In genomic region chr2:36965196-36965595, GRCh38 we compare ENCODE assay signal across 9 cellular contexts. TPM values are rescaled to one million over a fixed set of nuclear protein-coding genes. Genes with fewer than 3 reads are reported as not detected.
DNase-seq lines count a peak whose midpoint lies in the region; TF ChIP-seq lines count a peak whose summit lies in the region.
"Had no signal": no experiment of that assay in that cellular context is flagged by ENCODE, and none has a peak within 500 bp of the region (broad histone marks: within the 10 kb centered on the region; RNA-seq: fewer than 3 reads in every experiment).

No MANE protein-coding gene starts in this region.

- peaks cover 3% of the 10 kb centered on the region for H3K36me3 ChIP-seq in SJSA1
- no peaks in the 10 kb centered on the region for H3K36me3 ChIP-seq in rectal smooth muscle tissue (ENCODE audit: control insufficient read depth, insufficient read depth, low read length)

- DNase-seq in SJSA1 (ENCODE audit: low read depth in 1 of 2, low spot score in 2 of 2) (no peak), fibroblast of mammary gland (ENCODE audit: low read depth) (peak; percentile 1), GM19240 (ENCODE audit: insufficient read length, low spot score) (no peak), nucleus accumbens (lab: John Stamatoyannopoulos, UW) (no peak), NAMALWA (ENCODE audit: low spot score) (no peak), NCI-H774 (lab: John Stamatoyannopoulos, UW) (no peak)
- DNase-seq: GOT3 had no signal

- H3K27ac ChIP-seq in SJSA1 (no peak overlapping the region), rectal smooth muscle tissue (ENCODE audit: low read depth, low read length) (no peak overlapping the region)

- H3K4me3 ChIP-seq in GM08714 (ENCODE audit: low read length) = peak overlapping the region; percentile 86
- H3K4me3 ChIP-seq in SJSA1 = peak overlapping the region; percentile 89
- peak overlapping the region; percentile 91 for H3K4me3 ChIP-seq in fibroblast of mammary gland (ENCODE audit: control insufficient read depth, low read depth, low read length)
- H3K4me3 ChIP-seq in rectal smooth muscle tissue (ENCODE audit: low read length) = peak overlapping the region; percentile 90

- no peak overlapping the region for H3K9ac ChIP-seq in rectal smooth muscle tissue (ENCODE audit: low read length)

- peaks cover 13% of the 10 kb centered on the region; the same call in 1 of the 2 replicates for H3K4me1 ChIP-seq in SJSA1 (replicated peaks)
- peaks cover 4% of the 10 kb centered on the region for H3K4me1 ChIP-seq in rectal smooth muscle tissue (ENCODE audit: control insufficient read depth, insufficient read depth, low read length)

- no peak for TF ChIP-seq CTCF in fibroblast of mammary gland (conservative IDR thresholded peaks at IDR 0.05; ENCODE audit: control insufficient read depth, insufficient read depth, low read depth, low read length)

- no peaks in the 10 kb centered on the region for H3K27me3 ChIP-seq in SJSA1 (replicated peaks)
- no peaks in the 10 kb centered on the region for H3K27me3 ChIP-seq in rectal smooth muscle tissue (ENCODE audit: control insufficient read depth, insufficient read depth, low read length)

- H3K9me3 ChIP-seq in SJSA1 (replicated peaks) = no peaks in the 10 kb centered on the region

RNA-seq across cellular contexts. Expression of gene STRN, which starts 1.1 kb away (rescaled TPM):
- 11.2 and 18.8 TPM in 2 replicates for total RNA-seq in SJSA1 (2014; rRNA removed; shearing (Covaris generic))
